Comparison of ENCODE assay signal across 26 cellular contexts in the genomic region with DNA sequence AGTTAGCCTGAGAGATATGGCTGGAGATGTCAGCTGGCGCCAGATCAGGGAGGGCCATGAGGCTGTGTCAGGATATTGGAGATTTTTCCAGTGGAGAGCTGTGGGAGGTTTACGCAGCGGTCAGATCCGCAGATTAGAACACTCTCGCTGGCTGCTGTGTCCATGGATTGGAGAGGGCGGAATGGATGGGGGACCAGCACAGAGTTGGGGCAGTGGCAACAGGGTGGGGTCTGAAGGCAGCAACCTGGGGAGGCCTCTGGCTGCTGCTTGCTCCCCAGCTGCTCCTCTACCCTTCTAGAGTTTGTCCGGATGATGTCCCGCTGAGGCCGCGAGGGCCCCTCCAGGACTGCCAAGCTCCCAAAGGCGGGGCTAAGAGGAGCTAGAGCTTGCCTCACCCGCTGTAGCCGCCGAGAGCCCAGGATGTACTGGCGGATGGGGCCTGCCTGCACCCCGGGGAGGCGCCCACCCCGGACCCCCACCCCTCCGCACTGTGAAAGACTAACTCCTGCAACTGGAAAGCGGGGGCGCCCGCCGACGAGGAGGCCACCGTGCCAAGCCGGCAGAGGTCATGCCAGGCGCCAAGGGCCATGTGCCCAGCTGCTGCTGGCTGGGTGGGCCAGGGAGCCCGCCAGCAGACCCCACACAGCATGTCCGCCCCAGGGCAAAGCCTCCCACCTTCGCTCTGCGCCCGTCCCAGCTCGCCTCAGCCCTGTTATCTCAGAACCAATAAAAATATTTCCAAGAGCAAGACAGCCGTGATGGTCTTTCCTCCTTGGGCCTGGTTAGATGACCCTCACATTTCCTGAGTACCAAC. TPM values are rescaled to one million over a fixed set of nuclear protein-coding genes. Genes with fewer than 3 reads are reported as not detected.
DNase-seq lines count a peak whose midpoint lies in the region; ATAC-seq and TF ChIP-seq lines count a peak whose summit lies in the region.
"Had no signal": no experiment of that assay in that cellular context is flagged by ENCODE, and none has a peak within 500 bp of the region (broad histone marks: within the 10 kb centered on the region; RNA-seq: fewer than 3 reads in every experiment).

No MANE protein-coding gene starts in this region.

- H3K36me3 Mint-ChIP-seq in GM23338 (ENCODE audit: low read depth) = no peaks in the 10 kb centered on the region
- no peaks in the 10 kb centered on the region for H3K36me3 Mint-ChIP-seq in nephron progenitor cell (ENCODE audit: low read depth)
- H3K36me3 Mint-ChIP-seq: activated naive CD8-positive, alpha-beta T cell treated with anti-CD3 and anti-CD28 coated beads, Interleukin-2, amount 10 ng/mL, durations not matched to agents 7 days and 5 days had no signal

- TF ChIP-seq CTCF in GM23338 (conservative IDR thresholded peaks at IDR 0.05; ENCODE audit: low read depth in 2 of 2) (no peak), WERI-Rb-1 (IDR thresholded peaks at IDR 0.05; ENCODE audit: low read depth, low read length) (no peak), nephron progenitor cell (IDR thresholded peaks at IDR 0.05) (no peak)

- H3K9me2 ChIP-seq in GM23338 (ENCODE audit: insufficient read depth) = no peaks in the 10 kb centered on the region

- H3K4me1 ChIP-seq in GM23338 (ENCODE audit: insufficient read depth) = peaks cover 32% of the 10 kb centered on the region
- H3K4me1 ChIP-seq: left lung, right lobe of liver had no signal

- DNase-seq in NCI-H146 (lab: John Stamatoyannopoulos, UW) (peak; percentile 47), NCI-H146 treated with DMSO at 0.1 percent for 48 hours (lab: John Stamatoyannopoulos, UW; ENCODE audit: unreplicated experiment) (no peak), GM23338 (ENCODE audit: low spot score) (no peak), WERI-Rb-1 (peak; percentile 43), nephron progenitor cell (no peak), NOMO-1 treated with dmso at 0.1 percent for 144 hours (lab: John Stamatoyannopoulos, UW; ENCODE audit: unreplicated experiment) (no peak), NCI-H1105 treated with DMSO at 0.1 percent for 48 hours (lab: John Stamatoyannopoulos, UW) (no peak)
- DNase-seq in activated naive CD4-positive, alpha-beta T cell treated with Interleukin-2 at 50 U/mL for 16 hours = no peak
- DNase-seq: activated CD4-positive, alpha-beta memory T cell treated with anti-CD3 and anti-CD28 coated beads, Interleukin-2, amount 10 ng/mL, durations not matched to agents 7 days and 5 days; activated naive CD8-positive, alpha-beta T cell treated with anti-CD3 and anti-CD28 coated beads, Interleukin-2, amount 10 ng/mL, durations not matched to agents 7 days and 5 days; AML-193; heart left ventricle; left lung; midbrain; NCI-H1092 treated with DMSO at 0.1 percent for 48 hours; NCI-H2081; NCI-H446 treated with DMSO at 0.1 percent for 48 hours; right lobe of liver; RPMI8226; T1000; transverse colon had no signal

- H3K9me3 ChIP-seq in WERI-Rb-1 (ENCODE audit: severe bottlenecking) = no peaks in the 10 kb centered on the region
- H3K9me3 ChIP-seq: heart left ventricle, left lung, right lobe of liver, transverse colon had no signal

- peak overlapping the region; percentile 37; the same call in 1 of the 2 replicates for H3K27ac Mint-ChIP-seq in GM23338
- H3K27ac Mint-ChIP-seq in nephron progenitor cell = peak overlapping the region; percentile 44
- H3K27ac Mint-ChIP-seq: activated CD4-positive, alpha-beta memory T cell treated with anti-CD3 and anti-CD28 coated beads, Interleukin-2, amount 10 ng/mL, durations not matched to agents 7 days and 5 days; activated naive CD8-positive, alpha-beta T cell treated with anti-CD3 and anti-CD28 coated beads, Interleukin-2, amount 10 ng/mL, durations not matched to agents 7 days and 5 days had no signal

- H3K27me3 Mint-ChIP-seq in GM23338 (ENCODE audit: insufficient read depth, low read depth, poor library complexity) (peaks cover 7% of the 10 kb centered on the region), nephron progenitor cell (ENCODE audit: low read depth, poor library complexity) (peaks cover 10% of the 10 kb centered on the region)
- H3K27me3 Mint-ChIP-seq: stimulated activated naive CD8-positive, alpha-beta T cell treated with anti-CD3 and anti-CD28 coated beads, Interleukin-15, Interleukin-2, amounts not matched to agents 100 ng/mL and 50 ng/mL, for 24 hours had no signal

- H4K20me1 ChIP-seq in GM23338 (replicated peaks; ENCODE audit: insufficient read depth) = no peaks in the 10 kb centered on the region

- H2AFZ ChIP-seq in GM23338 = no peak overlapping the region; the same call in 1 of the 2 replicates

- H3K4me2 ChIP-seq in GM23338 = no peak overlapping the region

- no peaks in the 10 kb centered on the region for H3K79me2 ChIP-seq in GM23338 (replicated peaks; ENCODE audit: insufficient read depth)

- H3F3A ChIP-seq in GM23338 (replicated peaks; ENCODE audit: low read depth) = peaks cover 6% of the 10 kb centered on the region

- H3K27ac ChIP-seq in GM23338 (ENCODE audit: low read depth) (0 out of 2 replicates have a peak overlapping the region, but pooled peaks have one; percentile 19), WERI-Rb-1 (no peak overlapping the region)
- H3K27ac ChIP-seq: 22Rv1, epithelial cell of prostate, heart left ventricle, left lung, right lobe of liver, transverse colon had no signal

- H3K4me3 Mint-ChIP-seq in GM23338 = no peak overlapping the region
- H3K4me3 Mint-ChIP-seq in nephron progenitor cell = no peak overlapping the region
- H3K4me3 Mint-ChIP-seq: activated CD4-positive, alpha-beta memory T cell treated with anti-CD3 and anti-CD28 coated beads, Interleukin-2, amount 10 ng/mL, durations not matched to agents 7 days and 5 days; activated naive CD8-positive, alpha-beta T cell treated with anti-CD3 and anti-CD28 coated beads, Interleukin-2, amount 10 ng/mL, durations not matched to agents 7 days and 5 days; stimulated activated naive CD8-positive, alpha-beta T cell treated with anti-CD3 and anti-CD28 coated beads, Interleukin-15, Interleukin-2, amounts not matched to agents 100 ng/mL and 50 ng/mL, for 24 hours had no signal

- H3K4me1 Mint-ChIP-seq in GM23338 (peaks cover 29% of the 10 kb centered on the region), nephron progenitor cell (peaks cover 20% of the 10 kb centered on the region)
- H3K4me1 Mint-ChIP-seq: activated CD4-positive, alpha-beta memory T cell treated with anti-CD3 and anti-CD28 coated beads, Interleukin-2, amount 10 ng/mL, durations not matched to agents 7 days and 5 days; activated naive CD8-positive, alpha-beta T cell treated with anti-CD3 and anti-CD28 coated beads, Interleukin-2, amount 10 ng/mL, durations not matched to agents 7 days and 5 days had no signal

- no peaks in the 10 kb centered on the region for H3K9me3 Mint-ChIP-seq in GM23338
- no peaks in the 10 kb centered on the region for H3K9me3 Mint-ChIP-seq in nephron progenitor cell
- H3K9me3 Mint-ChIP-seq: activated CD4-positive, alpha-beta memory T cell treated with anti-CD3 and anti-CD28 coated beads, Interleukin-2, amount 10 ng/mL, durations not matched to agents 7 days and 5 days; activated naive CD8-positive, alpha-beta T cell treated with anti-CD3 and anti-CD28 coated beads, Interleukin-2, amount 10 ng/mL, durations not matched to agents 7 days and 5 days; IgD-negative memory B cell; stimulated activated naive CD8-positive, alpha-beta T cell treated with anti-CD3 and anti-CD28 coated beads, Interleukin-15, Interleukin-2, amounts not matched to agents 100 ng/mL and 50 ng/mL, for 24 hours had no signal

- H3K27me3 ChIP-seq in GM23338 (ENCODE audit: insufficient read depth) = no peaks in the 10 kb centered on the region
- H3K27me3 ChIP-seq in WERI-Rb-1 (ENCODE audit: insufficient read depth, low read depth, severe bottlenecking) = peaks cover 5% of the 10 kb centered on the region
- H3K27me3 ChIP-seq: heart left ventricle, left lung, right lobe of liver, transverse colon had no signal

- H3K4me3 ChIP-seq in GM23338 = no peak overlapping the region
- H3K4me3 ChIP-seq in WERI-Rb-1 (ENCODE audit: low read depth, low read length) = no peak overlapping the region
- H3K4me3 ChIP-seq: heart left ventricle, left lung, right lobe of liver, transverse colon had no signal

- H3K36me3 ChIP-seq in GM23338 (ENCODE audit: insufficient read depth) (no peaks in the 10 kb centered on the region), WERI-Rb-1 (no peaks in the 10 kb centered on the region)
- H3K36me3 ChIP-seq: left lung, right lobe of liver, transverse colon had no signal

- peak; percentile 6; the same call in 2 of the 3 replicates for ATAC-seq in GM23338
- ATAC-seq: heart left ventricle, left lung had no signal

TF ChIP-seq in GM23338, 12 proteins besides CTCF, POLR2A, EP300 and RAD21 (continues in another document):
- TF ChIP-seq CREB1 (CRISPR knock-in tag; IDR thresholded peaks at IDR 0.05; ENCODE audit: low read depth) (no peak), EZH2phosphoT487 (IDR thresholded peaks at IDR 0.05; ENCODE audit: unreplicated experiment) (no peak), ETS1 (IDR thresholded peaks at IDR 0.05) (no peak), STAT1 (IDR thresholded peaks at IDR 0.05; ENCODE audit: unreplicated experiment) (no peak), NANOG (IDR thresholded peaks at IDR 0.05; ENCODE audit: borderline replicate concordance) (no peak), POLR2AphosphoS5 (IDR thresholded peaks at IDR 0.05; ENCODE audit: low read depth) (no peak)

RNA-seq across cellular contexts. Expression of gene MLEC, which starts 20.2 kb away (rescaled TPM):
- total RNA-seq in GM23338 (2014; rRNA removed; shearing (Covaris generic)) = 217 and 225 TPM in 2 replicates
- polyA plus RNA-seq in GM23338 (2016; fragmentation: Nextera tagmentation; extraction: Ambion mirVana) = 257 and 264 TPM in 2 replicates

RNA-seq across cellular contexts. Expression of gene CABP1, which starts 26.4 kb away (rescaled TPM):
- total RNA-seq in GM23338 (2014; rRNA removed; shearing (Covaris generic)) = 5.2 and 7.0 TPM in 2 replicates
- 4.7 and 5.1 TPM in 2 replicates for polyA plus RNA-seq in GM23338 (2016; fragmentation: Nextera tagmentation; extraction: Ambion mirVana)
- total RNA-seq: G401 had no signal
- polyA plus RNA-seq: IgD-negative memory B cell had no signal

RNA-seq across cellular contexts. Expression of gene UNC119B, which starts 43.5 kb away (rescaled TPM):
- 48.2 and 51.3 TPM in 2 replicates for total RNA-seq in GM23338 (2014; rRNA removed; shearing (Covaris generic))
- polyA plus RNA-seq in GM23338 (2016; fragmentation: Nextera tagmentation; extraction: Ambion mirVana) = 9.9 and 11.7 TPM in 2 replicates

RNA-seq across cellular contexts. Expression of gene ACADS, which starts 58.8 kb away (rescaled TPM):
- total RNA-seq in GM23338 (2014; rRNA removed; shearing (Covaris generic)) = 5.7 and 7.7 TPM in 2 replicates
- polyA plus RNA-seq in GM23338 (2016; fragmentation: Nextera tagmentation; extraction: Ambion mirVana) = 3.1 and 4.2 TPM in 2 replicates

Comparison
In these comparisons a context has a peak if more than half of its experiments do, and no peak if none do; other contexts are left out.
1. DNase-seq: peak in NCI-H146 (single experiment) and WERI-Rb-1 (single experiment); none in NCI-H146 treated with DMSO at 0.1 percent for 48 hours (single experiment), GM23338 (single experiment), nephron progenitor cell (single experiment), activated naive CD4-positive, alpha-beta T cell treated with Interleukin-2 at 50 U/mL for 16 hours (single experiment), NOMO-1 treated with dmso at 0.1 percent for 144 hours (single experiment) and NCI-H1105 treated with DMSO at 0.1 percent for 48 hours (single experiment).